ENCODE assay signal across 21 cellular contexts in the genomic region with DNA sequence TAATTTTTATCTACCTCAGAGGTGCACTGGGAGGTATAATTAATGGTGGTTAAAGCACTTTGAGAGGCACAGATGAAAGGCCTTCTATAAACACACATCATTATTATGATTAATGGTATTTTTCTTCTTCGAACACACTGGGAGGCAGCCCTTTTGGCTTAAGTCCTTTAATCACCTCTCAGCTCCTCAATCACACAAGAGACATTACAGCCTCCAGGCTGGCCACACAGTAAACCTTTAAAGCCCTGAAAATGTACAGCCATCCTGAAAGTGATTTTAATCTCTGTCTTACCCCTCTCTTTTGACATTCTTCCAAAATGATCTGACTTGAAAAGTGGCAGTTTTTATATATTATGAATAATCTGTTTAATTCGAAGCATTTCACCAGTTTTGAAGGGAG. TPM values are rescaled to one million over a fixed set of nuclear protein-coding genes. Genes with fewer than 3 reads are reported as not detected.
"Had no signal": no experiment of that assay in that cellular context is flagged by ENCODE, and none has a peak within 500 bp of the region (broad histone marks: within the 10 kb centered on the region; RNA-seq: fewer than 3 reads in every experiment).

No MANE protein-coding gene starts in this region.

- H3K9me3 Mint-ChIP-seq: activated naive CD4-positive, alpha-beta T cell treated with anti-CD3 and anti-CD28 coated beads, Interleukin-2, amount 50 U/mL, for 24 hours; mesothelial cell of epicardium; stimulated activated naive CD8-positive, alpha-beta T cell treated with anti-CD3 and anti-CD28 coated beads, Interleukin-15, Interleukin-2, amounts not matched to agents 100 ng/mL and 50 ng/mL, for 24 hours had no signal

- H3K4me1 ChIP-seq: sigmoid colon, thyroid gland, upper lobe of right lung had no signal

- H3K36me3 Mint-ChIP-seq: activated naive CD4-positive, alpha-beta T cell treated with anti-CD3 and anti-CD28 coated beads, Interleukin-2, amount 50 U/mL, for 24 hours; natural killer cell; WTC11 had no signal

- H3K36me3 ChIP-seq: sigmoid colon, thyroid gland, upper lobe of right lung had no signal

- H3K4me1 Mint-ChIP-seq: activated naive CD4-positive, alpha-beta T cell treated with anti-CD3 and anti-CD28 coated beads, Interleukin-2, amount 50 U/mL, for 24 hours; natural killer cell had no signal

- H3K27me3 ChIP-seq: foreskin keratinocyte, sigmoid colon, thyroid gland, upper lobe of right lung had no signal

- H3K27ac Mint-ChIP-seq: activated naive CD4-positive, alpha-beta T cell treated with anti-CD3 and anti-CD28 coated beads, Interleukin-2, amount 50 U/mL, for 24 hours; mesothelial cell of epicardium; natural killer cell; stimulated activated naive CD8-positive, alpha-beta T cell treated with anti-CD3 and anti-CD28 coated beads, Interleukin-15, Interleukin-2, amounts not matched to agents 100 ng/mL and 50 ng/mL, for 24 hours; WTC11 had no signal

- H3K9me3 ChIP-seq: sigmoid colon, thyroid gland, upper lobe of right lung had no signal

- H3K4me2 ChIP-seq: smooth muscle cell had no signal

- H3K4me3 ChIP-seq: sigmoid colon, smooth muscle cell, thyroid gland, upper lobe of right lung had no signal

- H3K4me3 Mint-ChIP-seq: activated naive CD4-positive, alpha-beta T cell treated with anti-CD3 and anti-CD28 coated beads, Interleukin-2, amount 50 U/mL, for 24 hours; mesothelial cell of epicardium; natural killer cell; stimulated activated naive CD8-positive, alpha-beta T cell treated with anti-CD3 and anti-CD28 coated beads, Interleukin-15, Interleukin-2, amounts not matched to agents 100 ng/mL and 50 ng/mL, for 24 hours; WTC11 had no signal

- H3K27ac ChIP-seq: foreskin keratinocyte, sigmoid colon, thyroid gland, upper lobe of right lung had no signal

- FAIRE-seq: TTC549 had no signal

- DNase-seq: activated gamma-delta T cell treated with Interleukin-2 at 50 U/mL for 16 hours; activated T-cell treated with anti-CD3 and anti-CD28 coated beads, Interleukin-2, amount 50 U/mL, for 1 hour; aorta; central memory CD4-positive, alpha-beta T cell; effector memory CD4-positive, alpha-beta T cell; natural killer cell; sigmoid colon; stimulated activated CD4-positive, alpha-beta T cell treated with anti-CD3 and anti-CD28 coated beads, Interleukin-15, amount 100 ng/mL, for 24 hours; stimulated activated CD4-positive, alpha-beta T cell treated with anti-CD3 and anti-CD28 coated beads, Interleukin-2, amount 100 ng/mL, for 48 hours; substantia nigra; thyroid gland; upper lobe of right lung had no signal

RNA-seq across cellular contexts. Expression of gene VSTM5, which starts 54.3 kb away (rescaled TPM):
- total RNA-seq: left lobe of liver, lung microvascular endothelial cell, mesothelial cell of epicardium, natural killer cell, upper lobe of right lung had no signal
